Comparison of ENCODE assay signal across 8 cellular contexts in the genomic region with DNA sequence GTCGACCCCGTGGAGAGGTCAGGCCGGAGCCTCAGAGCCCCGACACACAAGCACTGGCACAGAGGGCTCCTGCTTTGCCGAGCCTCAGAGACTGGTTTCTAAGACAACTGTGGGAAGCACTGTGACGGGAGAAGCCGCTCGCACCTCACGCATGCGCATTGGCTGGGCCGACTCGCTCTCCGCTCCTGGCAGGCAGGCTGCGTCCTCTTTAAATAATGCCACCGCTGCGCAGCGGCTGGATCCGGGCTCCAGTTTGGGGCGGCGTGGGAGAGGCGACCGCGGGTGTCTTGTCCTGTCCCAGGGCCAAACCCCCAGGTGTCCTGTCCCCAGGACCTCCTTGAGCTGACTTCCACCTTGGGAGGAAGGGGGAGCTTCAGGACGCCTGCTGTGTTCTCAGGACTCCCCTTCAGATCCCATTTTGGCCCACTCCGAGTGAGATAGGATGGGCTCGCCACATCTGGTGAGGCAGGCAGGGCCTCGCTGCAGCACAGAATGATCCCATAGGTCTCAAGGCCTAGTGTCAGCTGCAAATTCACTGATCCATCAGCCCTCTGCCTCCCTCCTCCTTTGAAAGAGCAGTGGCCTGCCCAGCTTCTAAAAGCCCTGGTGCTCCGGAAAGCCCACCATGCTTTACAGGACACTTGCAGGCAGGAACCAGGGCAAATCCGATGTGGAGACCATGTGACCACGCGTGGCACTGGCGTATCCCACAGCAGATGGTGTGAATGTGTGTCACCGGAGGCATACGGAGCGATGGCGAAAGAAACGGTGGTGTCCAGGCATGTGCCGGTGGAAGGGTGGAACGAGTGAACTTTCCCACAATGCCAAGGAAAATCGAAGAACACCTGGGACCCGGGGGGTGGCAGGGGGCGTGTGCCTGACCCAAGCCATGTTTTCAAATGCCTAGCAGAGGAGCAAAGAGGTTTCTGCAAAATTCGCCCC.
DNase-seq lines count a peak whose midpoint lies in the region; ATAC-seq and TF ChIP-seq lines count a peak whose summit lies in the region.

No MANE protein-coding gene starts in this region.

- no peaks in the 10 kb centered on the region; the same call in 1 of the 2 replicates for H3K4me1 ChIP-seq in HEK293 (ENCODE audit: control insufficient read depth, insufficient read depth, low read length)
- peaks cover 0 to 10% of the 10 kb centered on the region in 2 donors for H3K4me1 ChIP-seq in lung (ENCODE audit: control insufficient read depth in 2 of 2, insufficient read depth in 2 of 2, low read length in 2 of 2)

- peaks cover 38% of the 10 kb centered on the region for H3K4me1 Mint-ChIP-seq in activated CD8-positive, alpha-beta memory T cell treated with anti-CD3 and anti-CD28 coated beads, Interleukin-2, amount 10 ng/mL, durations not matched to agents 7 days and 5 days

- H3K36me3 ChIP-seq in HEK293 (ENCODE audit: control insufficient read depth in 2 of 2, insufficient read depth in 1 of 2, low read length in 2 of 2), result no peaks in the 10 kb centered on the region
- no peaks in the 10 kb centered on the region for H3K36me3 ChIP-seq in lung (ENCODE audit: control insufficient read depth in 2 of 2, insufficient read depth in 2 of 2, low read length in 2 of 2)

- H3K36me3 Mint-ChIP-seq in activated CD8-positive, alpha-beta memory T cell treated with anti-CD3 and anti-CD28 coated beads, Interleukin-2, amount 10 ng/mL, durations not matched to agents 7 days and 5 days, result no peaks in the 10 kb centered on the region

- no peaks in the 10 kb centered on the region for H3K9me3 Mint-ChIP-seq in activated CD8-positive, alpha-beta memory T cell treated with anti-CD3 and anti-CD28 coated beads, Interleukin-2, amount 10 ng/mL, durations not matched to agents 7 days and 5 days (ENCODE audit: low read depth)

- CTCF ChIA-PET in HEK293 (lab: Yijun Ruan, JAX), result no interaction called here
- CTCF ChIA-PET in activated CD8-positive, alpha-beta memory T cell treated with anti-CD3 and anti-CD28 coated beads, Interleukin-2, amount 10 ng/mL, durations not matched to agents 7 days and 5 days (lab: Charles Lee), result no interaction called here

- peak; percentile 50 for ATAC-seq in activated CD8-positive, alpha-beta memory T cell treated with anti-CD3 and anti-CD28 coated beads, Interleukin-2, amount 10 ng/mL, durations not matched to agents 7 days and 5 days
- ATAC-seq in lung (ENCODE audit: insufficient read depth, low FRiP score), result peak; percentile 17
- ATAC-seq in GM18858 (IDR thresholded peaks at IDR 0.05; ENCODE audit: unreplicated experiment), result no peak

- no peak overlapping the region for H3K27ac ChIP-seq in HEK293 (ENCODE audit: extremely low read depth, low read depth, low read length)
- no peak overlapping the region for H3K27ac ChIP-seq in lung (ENCODE audit: low read depth in 1 of 2, low read length in 1 of 2)

- no peaks in the 10 kb centered on the region for H3K27me3 ChIP-seq in lung (ENCODE audit: control insufficient read depth, insufficient read depth)

- 26 to 28% methylated on average over 43 of the region's 43 CpGs for WGBS in lung, 2 donors

- DNase-seq in Ammon's horn (ENCODE audit: low spot score), result peak; percentile 94
- peak; percentile 48 for DNase-seq in NCI-H510A (lab: John Stamatoyannopoulos, UW)
- DNase-seq in activated CD8-positive, alpha-beta memory T cell treated with anti-CD3 and anti-CD28 coated beads, Interleukin-2, amount 10 ng/mL, durations not matched to agents 7 days and 5 days, result peak; percentile 74
- DNase-seq in effector CD4-positive, alpha-beta T cell, result peak; percentile 42
- peak; percentile 76 for DNase-seq in lung (ENCODE audit: low spot score)
- DNase-seq in stimulated activated CD8-positive, alpha-beta memory T cell treated with anti-CD3 and anti-CD28 coated beads, Interleukin-12 subunit alpha, Interleukin-12 subunit beta, amount 100 ng/mL, for 1 hour (ENCODE audit: low read depth), result peak; percentile 54

- no peaks in the 10 kb centered on the region for H3K9me3 ChIP-seq in HEK293 (ENCODE audit: control insufficient read depth, insufficient read depth, low read depth, low read length)
- H3K9me3 ChIP-seq in lung (ENCODE audit: control insufficient read depth in 2 of 2, insufficient read depth in 1 of 2, low read length in 1 of 2), result no peaks in the 10 kb centered on the region

- H3K4me3 ChIP-seq in HEK293 (ENCODE audit: low read depth, low read length), result peak overlapping the region; percentile 23
- no peak overlapping the region for H3K4me3 ChIP-seq in lung

- POLR2A ChIA-PET in HEK293 (lab: Yijun Ruan, JAX), result no interaction called here

- H3K27ac Mint-ChIP-seq in activated CD8-positive, alpha-beta memory T cell treated with anti-CD3 and anti-CD28 coated beads, Interleukin-2, amount 10 ng/mL, durations not matched to agents 7 days and 5 days, result no peak overlapping the region

- peak overlapping the region; percentile 37 for H3K4me3 Mint-ChIP-seq in activated CD8-positive, alpha-beta memory T cell treated with anti-CD3 and anti-CD28 coated beads, Interleukin-2, amount 10 ng/mL, durations not matched to agents 7 days and 5 days

- TF ChIP-seq CTCF in HEK293 (tag by site-specific recombination; IDR thresholded peaks at IDR 0.05) (no peak), lung (IDR thresholded peaks at IDR 0.05; ENCODE audit: control extremely low read depth, extremely low read depth) (no peak)

- H3K27me3 Mint-ChIP-seq in activated CD8-positive, alpha-beta memory T cell treated with anti-CD3 and anti-CD28 coated beads, Interleukin-2, amount 10 ng/mL, durations not matched to agents 7 days and 5 days, result peaks cover 73% of the 10 kb centered on the region

TF ChIP-seq in HEK293, 187 proteins besides CTCF, POLR2A, EP300 and RAD21:
- TF ChIP-seq ZNF518A (tag by site-specific recombination; conservative IDR thresholded peaks at IDR 0.05; ENCODE audit: low read depth), result no peak

Comparison
In these comparisons a context has a peak if more than half of its experiments do, and no peak if none do; other contexts are left out.
1. DNase-seq: peak in every context shown above with its lines; median percentile 94 in Ammon's horn; 76 in lung; 74 in activated CD8-positive, alpha-beta memory T cell treated with anti-CD3 and anti-CD28 coated beads, Interleukin-2, amount 10 ng/mL, durations not matched to agents 7 days and 5 days; 54 in stimulated activated CD8-positive, alpha-beta memory T cell treated with anti-CD3 and anti-CD28 coated beads, Interleukin-12 subunit alpha, Interleukin-12 subunit beta, amount 100 ng/mL, for 1 hour; 48 in NCI-H510A; 42 in effector CD4-positive, alpha-beta T cell.